ENCODE assay signal across 33 cellular contexts in genomic region chr2:34316788-34317187, GRCh38.
"Had no signal": no experiment of that assay in that cellular context is flagged by ENCODE, and none has a peak within 500 bp of the region (broad histone marks: within the 10 kb centered on the region; RNA-seq: fewer than 3 reads in every experiment).

No MANE protein-coding gene starts in this region.

- FAIRE-seq: astrocyte, colon, endometrium had no signal

- DNase-seq: activated B cell treated with CpG ODN at 0.5 μM for 24 hours; activated CD4-positive, alpha-beta T cell treated with anti-CD3 and anti-CD28 coated beads for 48 hours; activated CD4-positive, alpha-beta T cell treated with anti-CD3 and anti-CD28 coated beads, Interleukin-2, amount 50 U/mL, for 1 hour; activated CD4-positive, alpha-beta T cell treated with anti-CD3 and anti-CD28 coated beads, Interleukin-2, amount 50 U/mL, for 48 hours; activated CD8-positive, alpha-beta memory T cell treated with anti-CD3 and anti-CD28 coated beads for 24 hours; activated CD8-positive, alpha-beta T cell treated with anti-CD3 and anti-CD28 coated beads for 36 hours; activated effector memory CD4-positive, alpha-beta T cell treated with Interleukin-2 at 50 U/mL for 16 hours; activated gamma-delta T cell treated with Interleukin-2 at 50 U/mL for 16 hours; activated naive CD4-positive, alpha-beta T cell treated with anti-CD3 and anti-CD28 coated beads, Interleukin-2, amount 50 U/mL, for 16 hours; activated naive CD4-positive, alpha-beta T cell treated with Interleukin-2 at 50 U/mL for 16 hours; activated T-cell treated with anti-CD3 and anti-CD28 coated beads, Interleukin-2, amount 50 U/mL, for 4 hours; amniotic stem cell; anterior cingulate cortex; brain microvascular endothelial cell; caudate nucleus; cortex of kidney; dermis blood vessel endothelial cell; effector CD4-positive, alpha-beta T cell; erythroblast; gastrocnemius medialis; glutamatergic neuron; heart left ventricle; T-helper 1 cell; T-helper 17 cell; T1000; WERI-Rb-1 had no signal

- H3K36me3 ChIP-seq: brain microvascular endothelial cell, esophagus muscularis mucosa, gastrocnemius medialis, heart left ventricle, WERI-Rb-1 had no signal

- H3K27ac ChIP-seq: brain microvascular endothelial cell, esophagus muscularis mucosa, foreskin keratinocyte, gastrocnemius medialis, heart left ventricle, WERI-Rb-1 had no signal

- H3K4me1 ChIP-seq: foreskin keratinocyte, gastrocnemius medialis, heart left ventricle had no signal

- ATAC-seq: activated CD4-positive, CD25-positive, alpha-beta regulatory T cell treated with anti-CD3 and anti-CD28 coated beads, Interleukin-2, amount 50 U/mL, for 24 hours; activated CD8-positive, alpha-beta T cell treated with anti-CD3 and anti-CD28 coated beads for 36 hours; activated T-cell treated with anti-CD3 and anti-CD28 coated beads, Interleukin-2, amount 50 U/mL, for 4 hours; activated T-helper 17 cell treated with anti-CD3 and anti-CD28 coated beads, Interleukin-2, amount 50 U/mL, for 72 hours; foreskin keratinocyte; gastrocnemius medialis; heart left ventricle; T-helper 17 cell had no signal

- H3K27me3 ChIP-seq: brain microvascular endothelial cell, esophagus muscularis mucosa, foreskin keratinocyte, gastrocnemius medialis had no signal

- H3K9me3 ChIP-seq: esophagus muscularis mucosa, gastrocnemius medialis had no signal

- H3K4me3 ChIP-seq: esophagus muscularis mucosa, gastrocnemius medialis, heart left ventricle had no signal
